Comparison of ENCODE assay signal across 1 cellular context in genomic region chr15:82284381-82284780, GRCh38. TPM values are rescaled to one million over a fixed set of nuclear protein-coding genes. Genes with fewer than 3 reads are reported as not detected.
"Had no signal": no experiment of that assay in that cellular context is flagged by ENCODE, and none has a peak within 500 bp of the region (broad histone marks: within the 10 kb centered on the region; RNA-seq: fewer than 3 reads in every experiment).

No MANE protein-coding gene starts in this region.

RNA-seq across cellular contexts. Expression of gene SAXO2, which starts 21.8 kb away (rescaled TPM):
- total RNA-seq: IMR-90 had no signal
